3 cellular contexts compared by ENCODE assay signal in genomic region chr16:48936811-48937210, GRCh38.
"Had no signal": no experiment of that assay in that cellular context is flagged by ENCODE, and none has a peak within 500 bp of the region (broad histone marks: within the 10 kb centered on the region; RNA-seq: fewer than 3 reads in every experiment).

No MANE protein-coding gene starts in this region.

- H3K4me3 ChIP-seq: GM12878 had no signal

- DNase-seq: GDM1, GF-D8 had no signal

- ATAC-seq: GM12878 had no signal
